In genomic region chr2:207078186-207078798, GRCh38 we compare ENCODE assay signal across 19 cellular contexts.
DNase-seq lines count a peak whose midpoint lies in the region; ATAC-seq and TF ChIP-seq lines count a peak whose summit lies in the region.
"Had no signal": no experiment of that assay in that cellular context is flagged by ENCODE, and none has a peak within 500 bp of the region (broad histone marks: within the 10 kb centered on the region; RNA-seq: fewer than 3 reads in every experiment).

No MANE protein-coding gene starts in this region.

- H3K27ac Mint-ChIP-seq in T-cell: no peak overlapping the region
- H3K27ac Mint-ChIP-seq: CD4-positive, alpha-beta T cell had no signal

- DNase-seq in NCI-H526 (lab: John Stamatoyannopoulos, UW) (peak; percentile 38 to 46), dorsolateral prefrontal cortex (peak in 5 of 10 donors; percentile 25 to 60 (median 35)), posterior cingulate gyrus (peak in 8 of 10 donors; percentile 20 to 91 (median 50)), ovary (no peak), NCI-H2196 treated with DMSO at 0.1 percent for 48 hours (lab: John Stamatoyannopoulos, UW; ENCODE audit: unreplicated experiment) (no peak), T-cell (no peak)
- DNase-seq: Caco-2; CD4-positive, alpha-beta T cell; DMS153; GF-D8; NCI-H1105 treated with DMSO at 0.1 percent for 48 hours; NCI-H1694 treated with DMSO at 0.1 percent for 48 hours; NCI-H2227 treated with DMSO at 0.1 percent for 48 hours; NCI-H524; PC-9; SIG-M5 had no signal

- no peaks in the 10 kb centered on the region for H3K9me3 ChIP-seq in ovary
- H3K9me3 ChIP-seq: Caco-2 had no signal

- H3K27ac ChIP-seq in dorsolateral prefrontal cortex: peak overlapping the region in 58 of 59 donors; percentile 52 to 97 (median 89)
- H3K27ac ChIP-seq in layer of hippocampus (ENCODE audit: low read depth, low read length): peak overlapping the region; percentile 76
- no peak overlapping the region for H3K27ac ChIP-seq in ovary
- H3K27ac ChIP-seq: PC-9, RWPE1 had no signal

- H3K36me3 Mint-ChIP-seq in T-cell: peaks cover 38% of the 10 kb centered on the region

- no peak overlapping the region for H3K4me3 Mint-ChIP-seq in T-cell
- H3K4me3 Mint-ChIP-seq: CD4-positive, alpha-beta T cell had no signal

- peaks cover 26 to 30% (median 26%) of the 10 kb centered on the region in 3 donors for H3K4me1 Mint-ChIP-seq in T-cell

- 94 to 95% (median 94%) methylated on average over 6 of the region's 6 CpGs for WGBS in ovary, 3 donors

- peaks cover 12% of the 10 kb centered on the region for H3K4me1 ChIP-seq in ovary (ENCODE audit: insufficient read depth)
- H3K4me1 ChIP-seq: Caco-2 had no signal

- TF ChIP-seq POLR2A in ovary (IDR thresholded peaks at IDR 0.05): no peak

- H3K4me3 ChIP-seq in dorsolateral prefrontal cortex: peak overlapping the region in 43 of 59 donors; percentile 0 to 65 (median 33)
- H3K4me3 ChIP-seq in ovary: no peak overlapping the region
- H3K4me3 ChIP-seq: PC-9 had no signal

- intact Hi-C loops in dorsolateral prefrontal cortex (cut with DNase I) (loop anchor here (1.0 to 10.0 kb wide), 4 partner anchors 33 to 87 kb away; partner anchors contain the start of gene KLF7 (in 2 of the 2)), posterior cingulate gyrus (cut with DNase I) (loop anchor here (2.0 kb wide), 1 partner anchor 33 kb away; no protein-coding TSS in a partner anchor), ovary (cut with DNase I) (loop anchor here in 1 of 4 donors (5.0 kb wide), 1 partner anchor 84 kb away; no protein-coding TSS in a partner anchor)

- CTCF ChIA-PET in T-cell (lab: Charles Lee): no interaction called here

- H3K27me3 Mint-ChIP-seq in T-cell: no peaks in the 10 kb centered on the region
- H3K27me3 Mint-ChIP-seq: CD4-positive, alpha-beta T cell had no signal

- no peak for ATAC-seq in HG02610 (IDR thresholded peaks at IDR 0.05; ENCODE audit: unreplicated experiment)
- ATAC-seq in T-cell (replicated peaks in 1 of 4): no peak

- H3K36me3 ChIP-seq in ovary: no peaks in the 10 kb centered on the region

- POLR2A ChIA-PET in T-cell (lab: Charles Lee): no interaction called here

- TF ChIP-seq CTCF in dorsolateral prefrontal cortex (IDR thresholded peaks at IDR 0.05 in 54 of 56, conservative IDR thresholded peaks at IDR 0.05 in 2 of 56; ENCODE audit: low read depth in 1 of 56, partially characterized antibody in 56 of 56): peak in 4 of 56 donors; percentile 8 to 21 (median 15)
- no peak for TF ChIP-seq CTCF in ovary (IDR thresholded peaks at IDR 0.05)

- H3K9me3 Mint-ChIP-seq in T-cell: no peaks in the 10 kb centered on the region
- H3K9me3 Mint-ChIP-seq: CD4-positive, alpha-beta T cell had no signal

- H3K27me3 ChIP-seq in dorsolateral prefrontal cortex: no peaks in the 10 kb centered on the region
- H3K27me3 ChIP-seq in layer of hippocampus (ENCODE audit: control insufficient read depth, insufficient read depth, low read length): no peaks in the 10 kb centered on the region
- no peaks in the 10 kb centered on the region for H3K27me3 ChIP-seq in ovary

- TF ChIP-seq EP300 in ovary (IDR thresholded peaks at IDR 0.05): no peak

Comparison
In these comparisons a context has a peak if more than half of its experiments do, and no peak if none do; other contexts are left out.
1. DNase-seq: peak in NCI-H526 (2 of 2) and posterior cingulate gyrus (8 of 10); none in ovary (0 of 5), NCI-H2196 treated with DMSO at 0.1 percent for 48 hours (single experiment) and T-cell (0 of 34).
2. H3K27ac ChIP-seq: peak in dorsolateral prefrontal cortex (58 of 59) and layer of hippocampus (single experiment); none in ovary (0 of 2).